ENCODE assay signal across 24 cellular contexts in genomic region chr7:140159487-140159886, GRCh38.
DNase-seq lines count a peak whose midpoint lies in the region; ATAC-seq and TF ChIP-seq lines count a peak whose summit lies in the region.
"Had no signal": no experiment of that assay in that cellular context is flagged by ENCODE, and none has a peak within 500 bp of the region (broad histone marks: within the 10 kb centered on the region; RNA-seq: fewer than 3 reads in every experiment).

No MANE protein-coding gene starts in this region.

- no peak overlapping the region for H3K27ac ChIP-seq in caudate nucleus (ENCODE audit: low read depth, low read length)
- no peak overlapping the region for H3K27ac ChIP-seq in WERI-Rb-1
- H3K27ac ChIP-seq: KMS-11, prostate gland, spleen had no signal

- TF ChIP-seq CTCF in AG04449 (IDR thresholded peaks at IDR 0.05; ENCODE audit: insufficient read depth, low read length, missing control alignments): no peak
- no peak for TF ChIP-seq CTCF in astrocyte of the spinal cord (IDR thresholded peaks at IDR 0.05; ENCODE audit: low read depth, low read length)
- TF ChIP-seq CTCF in WERI-Rb-1 (IDR thresholded peaks at IDR 0.05; ENCODE audit: low read depth, low read length): no peak

- no peak overlapping the region for H3K27ac Mint-ChIP-seq in stimulated activated naive CD8-positive, alpha-beta T cell treated with anti-CD3 and anti-CD28 coated beads, Interleukin-15, amount 100 ng/mL, for 72 hours
- H3K27ac Mint-ChIP-seq: CD4-positive, alpha-beta T cell; effector memory CD8-positive, alpha-beta T cell; mesothelial cell of epicardium; nephron had no signal

- H3K4me3 Mint-ChIP-seq in stimulated activated naive CD8-positive, alpha-beta T cell treated with anti-CD3 and anti-CD28 coated beads, Interleukin-15, amount 100 ng/mL, for 72 hours: no peak overlapping the region
- H3K4me3 Mint-ChIP-seq: CD4-positive, alpha-beta T cell; effector memory CD8-positive, alpha-beta T cell; mesothelial cell of epicardium; nephron had no signal

- H3K9me3 Mint-ChIP-seq in stimulated activated naive CD8-positive, alpha-beta T cell treated with anti-CD3 and anti-CD28 coated beads, Interleukin-15, amount 100 ng/mL, for 72 hours: no peaks in the 10 kb centered on the region
- H3K9me3 Mint-ChIP-seq: activated T-helper 17 cell treated with anti-CD3 and anti-CD28 coated beads, Interleukin-2, amount 50 U/mL, for 72 hours; CD4-positive, alpha-beta T cell; effector memory CD8-positive, alpha-beta T cell; mesothelial cell of epicardium; nephron had no signal

- ATAC-seq in stimulated activated naive CD8-positive, alpha-beta T cell treated with anti-CD3 and anti-CD28 coated beads, Interleukin-15, amount 100 ng/mL, for 72 hours: no peak
- ATAC-seq: activated T-helper 17 cell treated with anti-CD3 and anti-CD28 coated beads, Interleukin-2, amount 50 U/mL, for 72 hours; effector memory CD8-positive, alpha-beta T cell had no signal

- no peaks in the 10 kb centered on the region for H3K27me3 Mint-ChIP-seq in stimulated activated naive CD8-positive, alpha-beta T cell treated with anti-CD3 and anti-CD28 coated beads, Interleukin-15, amount 100 ng/mL, for 72 hours
- H3K27me3 Mint-ChIP-seq: activated T-helper 17 cell treated with anti-CD3 and anti-CD28 coated beads, Interleukin-2, amount 50 U/mL, for 72 hours; CD4-positive, alpha-beta T cell; effector memory CD8-positive, alpha-beta T cell had no signal

- in situ Hi-C loops in astrocyte of the spinal cord (cut with HindIII; ENCODE audit: low sequenced_read_pairs): no loop called here

- H3K4me3 ChIP-seq in AG04449 (ENCODE audit: low read depth, low read length): no peak overlapping the region
- H3K4me3 ChIP-seq in astrocyte of the spinal cord (ENCODE audit: low read depth, low read length): no peak overlapping the region
- no peak overlapping the region for H3K4me3 ChIP-seq in WERI-Rb-1 (ENCODE audit: low read depth, low read length)
- H3K4me3 ChIP-seq: prostate gland, spleen had no signal

- H3K4me1 Mint-ChIP-seq in stimulated activated naive CD8-positive, alpha-beta T cell treated with anti-CD3 and anti-CD28 coated beads, Interleukin-15, amount 100 ng/mL, for 72 hours: peaks cover 82% of the 10 kb centered on the region

- DNase-seq in AG04449 (ENCODE audit: low read depth, low spot score): peak; percentile 2
- DNase-seq in GM04504 (ENCODE audit: low read depth): peak; percentile 64
- DNase-seq in astrocyte of the spinal cord (ENCODE audit: low read depth, low spot score): peak; percentile 36
- peak; percentile 16 for DNase-seq in iPS-NIHi7 (ENCODE audit: extremely low spot score)
- no peak for DNase-seq in caudate nucleus (lab: John Stamatoyannopoulos, UW)
- no peak for DNase-seq in stimulated activated naive CD8-positive, alpha-beta T cell treated with anti-CD3 and anti-CD28 coated beads, Interleukin-15, amount 100 ng/mL, for 72 hours
- DNase-seq in WERI-Rb-1: no peak
- no peak for DNase-seq in DMS53 treated with DMSO at 0.1 percent for 48 hours (lab: John Stamatoyannopoulos, UW; ENCODE audit: unreplicated experiment)
- DNase-seq: activated CD4-positive, alpha-beta T cell treated with anti-CD3 and anti-CD28 coated beads for 4 hours; amygdala; CD4-positive, alpha-beta T cell; effector memory CD8-positive, alpha-beta T cell; hypothalamus; left colon; NCI-H2029 treated with DMSO at 0.1 percent for 48 hours; NCI-H446 treated with DMSO at 0.1 percent for 48 hours; spleen; stimulated activated CD4-positive, alpha-beta T cell treated with anti-CD3 and anti-CD28 coated beads, Interleukin-4, amount 100 ng/mL, for 4 hours; SW 1271 had no signal

- CTCF ChIA-PET in AG04449 (lab: Yijun Ruan, JAX): no interaction called here

- H3K27me3 ChIP-seq in WERI-Rb-1 (ENCODE audit: insufficient read depth, low read depth, severe bottlenecking): no peaks in the 10 kb centered on the region
- H3K27me3 ChIP-seq: spleen had no signal

- no peaks in the 10 kb centered on the region for H3K36me3 ChIP-seq in WERI-Rb-1
- H3K36me3 ChIP-seq: prostate gland had no signal

- no peaks in the 10 kb centered on the region for H3K9me3 ChIP-seq in WERI-Rb-1 (ENCODE audit: severe bottlenecking)
- H3K9me3 ChIP-seq: prostate gland, spleen had no signal

- POLR2A ChIA-PET in AG04449 (lab: Yijun Ruan, JAX): no interaction called here

Comparison
In these comparisons a context has a peak if more than half of its experiments do, and no peak if none do; other contexts are left out.
1. DNase-seq: peak in AG04449 (single experiment), GM04504 (single experiment), astrocyte of the spinal cord (single experiment) and iPS-NIHi7 (single experiment); none in caudate nucleus (0 of 61), stimulated activated naive CD8-positive, alpha-beta T cell treated with anti-CD3 and anti-CD28 coated beads, Interleukin-15, amount 100 ng/mL, for 72 hours (0 of 2), WERI-Rb-1 (single experiment) and DMS53 treated with DMSO at 0.1 percent for 48 hours (single experiment).